ENCODE assay signal across 24 cellular contexts in genomic region chr4:76670631-76671030, GRCh38.
DNase-seq lines count a peak whose midpoint lies in the region; ATAC-seq, FAIRE-seq and TF ChIP-seq lines count a peak whose summit lies in the region.
"Had no signal": no experiment of that assay in that cellular context is flagged by ENCODE, and none has a peak within 500 bp of the region (broad histone marks: within the 10 kb centered on the region; RNA-seq: fewer than 3 reads in every experiment).

No MANE protein-coding gene starts in this region.

- H3K4me3 ChIP-seq in SJSA1 (no peak overlapping the region), Caco-2 (ENCODE audit: low read depth, low read length) (no peak overlapping the region)
- H3K4me3 ChIP-seq: A549; BLaER1 treated with 17β-estradiol and CSF1 and Interleukin-3, amounts not matched to agents 10 nM and 100 nM; GM12878 had no signal

- H3K27me3 Mint-ChIP-seq in Caco-2 (ENCODE audit: insufficient read depth, unreplicated experiment), result no peaks in the 10 kb centered on the region

- no TSS peak for BruUV-seq in Caco-2 (replicated peaks; lab: Mats Ljungman, UMichigan)

- H3K4me1 Mint-ChIP-seq in Caco-2 (ENCODE audit: low read depth, unreplicated experiment), result peaks cover 20% of the 10 kb centered on the region
- H3K4me1 Mint-ChIP-seq: B cell, CD14-positive monocyte had no signal

- TF ChIP-seq CTCF in Caco-2 (IDR thresholded peaks at IDR 0.05; ENCODE audit: insufficient read depth in 1 of 2, low read depth in 1 of 2, low read length in 1 of 2, severe bottlenecking in 1 of 2, unreplicated experiment in 1 of 2), result no peak

- DNase-seq in EH (ENCODE audit: low read depth), result peak; percentile 34
- peak; percentile 31 for DNase-seq in RPMI7951 (ENCODE audit: low read depth)
- DNase-seq in SJSA1 (ENCODE audit: low read depth in 1 of 2, low spot score in 2 of 2), result peak; percentile 84 to 87
- no peak for DNase-seq in urothelium cell line (ENCODE audit: low spot score)
- DNase-seq in Caco-2, result no peak
- DNase-seq: AML-193; Calu3; CD4-positive, alpha-beta memory T cell; CD4-positive, CD25-positive, alpha-beta regulatory T cell; CD8-positive, alpha-beta memory T cell; COR-L47; DMS79 treated with DMSO at 0.1 percent for 48 hours; EL; GDM1 had no signal

- H3K27me3 ChIP-seq in SJSA1 (replicated peaks) (no peaks in the 10 kb centered on the region), Caco-2 (replicated peaks; ENCODE audit: control insufficient read depth, insufficient read depth, low read length) (no peaks in the 10 kb centered on the region)
- H3K27me3 ChIP-seq: BLaER1 treated with 17β-estradiol and CSF1 and Interleukin-3, amounts not matched to agents 10 nM and 100 nM had no signal

- H3K9me3 ChIP-seq in SJSA1 (replicated peaks) (no peaks in the 10 kb centered on the region), Caco-2 (no peaks in the 10 kb centered on the region)
- H3K9me3 ChIP-seq: A549 had no signal

- peaks cover 40% of the 10 kb centered on the region for H3K4me1 ChIP-seq in SJSA1 (replicated peaks)
- peaks cover 28% of the 10 kb centered on the region for H3K4me1 ChIP-seq in Caco-2

- POLR2A ChIA-PET in Caco-2 (lab: Charles Lee), result no interaction called here

- FAIRE-seq in urothelium cell line (lab: Jason Lieb, UNC), result no peak
- FAIRE-seq: A549, D721Med, GM12878, GM12892, GM18507 had no signal

- no peaks in the 10 kb centered on the region for H3K36me3 ChIP-seq in SJSA1
- H3K36me3 ChIP-seq in Caco-2 (ENCODE audit: control insufficient read depth, insufficient read depth, low read length), result no peaks in the 10 kb centered on the region; the same call in 1 of the 2 replicates
- H3K36me3 ChIP-seq: BLaER1 treated with 17β-estradiol and CSF1 and Interleukin-3, amounts not matched to agents 10 nM and 100 nM had no signal

- no peak overlapping the region for H3K4me3 Mint-ChIP-seq in Caco-2 (ENCODE audit: unreplicated experiment)
- H3K4me3 Mint-ChIP-seq: B cell; CD14-positive monocyte; CD4-positive, alpha-beta memory T cell; CD4-positive, CD25-positive, alpha-beta regulatory T cell; CD8-positive, alpha-beta memory T cell had no signal

- CTCF ChIA-PET in Caco-2 (lab: Charles Lee), result no interaction called here

- peak overlapping the region; percentile 24; the same call in 1 of the 2 replicates for H3K27ac ChIP-seq in SJSA1
- H3K27ac ChIP-seq: 22Rv1; A549; BLaER1 treated with 17β-estradiol and CSF1 and Interleukin-3, amounts not matched to agents 10 nM and 100 nM had no signal

- ATAC-seq in HG03159 (IDR thresholded peaks at IDR 0.05; ENCODE audit: unreplicated experiment), result no peak
- ATAC-seq: A549, GM12878 had no signal

- intact Hi-C loops in Caco-2 (cut with micrococcal nuclease; ENCODE audit: unreplicated experiment), result no loop called here

- no peak overlapping the region for H3K27ac Mint-ChIP-seq in Caco-2 (ENCODE audit: unreplicated experiment)
- H3K27ac Mint-ChIP-seq: B cell; CD14-positive monocyte; CD4-positive, alpha-beta memory T cell; CD4-positive, CD25-positive, alpha-beta regulatory T cell; CD8-positive, alpha-beta memory T cell had no signal

- no peaks in the 10 kb centered on the region for H3K36me3 Mint-ChIP-seq in Caco-2 (ENCODE audit: insufficient read depth, unreplicated experiment)
- H3K36me3 Mint-ChIP-seq: CD14-positive monocyte; CD4-positive, alpha-beta memory T cell; CD4-positive, CD25-positive, alpha-beta regulatory T cell; CD8-positive, alpha-beta memory T cell had no signal

- H3K9me3 Mint-ChIP-seq in Caco-2 (ENCODE audit: unreplicated experiment), result no peaks in the 10 kb centered on the region
- H3K9me3 Mint-ChIP-seq: CD4-positive, alpha-beta memory T cell; CD8-positive, alpha-beta memory T cell had no signal

Comparison
In these comparisons a context has a peak if more than half of its experiments do, and no peak if none do; other contexts are left out.
1. DNase-seq: peak in EH (single experiment), RPMI7951 (single experiment) and SJSA1 (2 of 2); none in urothelium cell line (single experiment) and Caco-2 (0 of 2).